8 cellular contexts compared by ENCODE assay signal in genomic region chr5:180649297-180650039, GRCh38. TPM values are rescaled to one million over a fixed set of nuclear protein-coding genes. Genes with fewer than 3 reads are reported as not detected.
DNase-seq lines count a peak whose midpoint lies in the region; ATAC-seq and TF ChIP-seq lines count a peak whose summit lies in the region.

Gene FLT4, minus strand, starts transcription at chr5:180649600. Its CDS starts 55 bp downstream, at chr5:180649545.

- H3K27ac ChIP-seq in heart left ventricle (peak within 1 kb of the TSS in 9 of 12 donors; percentile 46 to 80 (median 61)), coronary artery (peak within 1 kb of the TSS in 1 of 2 donors; percentile 37), aorta (ENCODE audit: low read depth in 1 of 2, low read length in 2 of 2) (no peak within 1 kb of the TSS)

- no peaks in the 10 kb centered on the region for H3K9me3 Mint-ChIP-seq in mesothelial cell of epicardium

- no peak for TF ChIP-seq CTCF in heart left ventricle (IDR thresholded peaks at IDR 0.05)
- TF ChIP-seq CTCF in coronary artery (IDR thresholded peaks at IDR 0.05) = no peak
- TF ChIP-seq CTCF in mesothelial cell of epicardium (IDR thresholded peaks at IDR 0.05; ENCODE audit: unreplicated experiment) = no peak

- ATAC-seq in heart left ventricle = peak in 2 of 4 donors; percentile 41 to 61
- ATAC-seq in Right ventricle myocardium superior (ENCODE audit: poor library complexity) = no peak
- no peak for ATAC-seq in aorta (ENCODE audit: low FRiP score)
- no peak for ATAC-seq in GM21619 (IDR thresholded peaks at IDR 0.05; ENCODE audit: unreplicated experiment)
- no peak for ATAC-seq in GM19455 (IDR thresholded peaks at IDR 0.05; ENCODE audit: unreplicated experiment)

- no peaks in the 10 kb centered on the region for H3K36me3 ChIP-seq in heart left ventricle
- H3K36me3 ChIP-seq in aorta (ENCODE audit: control insufficient read depth in 1 of 2, insufficient read depth in 2 of 2, low read length in 1 of 2) = no peaks in the 10 kb centered on the region

- intact Hi-C loops in heart left ventricle (cut with DNase I) (no loop called here), Right ventricle myocardium superior (cut with DNase I) (no loop called here), aorta (cut with DNase I) (no loop called here)

- peaks cover 0 to 40% (median 13%) of the 10 kb centered on the region in 12 donors for H3K4me1 ChIP-seq in heart left ventricle
- no peaks in the 10 kb centered on the region for H3K4me1 ChIP-seq in aorta (ENCODE audit: control insufficient read depth in 1 of 2, insufficient read depth in 2 of 2, low read length in 2 of 2)

- TF ChIP-seq POLR2A in heart left ventricle (IDR thresholded peaks at IDR 0.05) = no peak

- peaks cover 8% of the 10 kb centered on the region for H3K4me1 Mint-ChIP-seq in mesothelial cell of epicardium

- peaks cover 85% of the 10 kb centered on the region for H3K27me3 Mint-ChIP-seq in mesothelial cell of epicardium (ENCODE audit: low read depth)

- DNase-seq in heart left ventricle = no peak
- no peak for DNase-seq in Right ventricle myocardium superior
- no peak for DNase-seq in coronary artery (ENCODE audit: low spot score)
- no peak for DNase-seq in mesothelial cell of epicardium (ENCODE audit: low spot score in 2 of 2, unreplicated experiment in 2 of 2)
- no peak for DNase-seq in aorta
- no peak for DNase-seq in NK-92 (lab: John Stamatoyannopoulos, UW; ENCODE audit: unreplicated experiment)

- H3K4me3 Mint-ChIP-seq in mesothelial cell of epicardium = peak within 1 kb of the TSS; percentile 67

- H3K4me3 ChIP-seq in heart left ventricle = peak within 1 kb of the TSS; percentile 32 to 73 (median 60)
- peak within 1 kb of the TSS; percentile 71 for H3K4me3 ChIP-seq in coronary artery
- peak within 1 kb of the TSS; percentile 16 to 18 for H3K4me3 ChIP-seq in aorta (ENCODE audit: low read length in 2 of 2)

- WGBS in heart left ventricle, 4 donors = 1 to 2% (median 1%) methylated on average over 28 to 89 of the region's 89 CpGs
- WGBS in aorta, 2 donors = 1 to 2% methylated on average over 53 to 89 of the region's 89 CpGs

- H3K27ac Mint-ChIP-seq in mesothelial cell of epicardium = no peak within 1 kb of the TSS

- H3K27me3 ChIP-seq in heart left ventricle = peaks cover 10 to 46% (median 27%) of the 10 kb centered on the region in 9 donors
- peaks cover 0 to 2% of the 10 kb centered on the region in 2 donors for H3K27me3 ChIP-seq in aorta (ENCODE audit: control insufficient read depth in 1 of 2, insufficient read depth in 2 of 2, low read length in 1 of 2)

- H3K9me3 ChIP-seq in heart left ventricle (no peaks in the 10 kb centered on the region), aorta (ENCODE audit: control insufficient read depth, low read length) (no peaks in the 10 kb centered on the region)

- no peaks in the 10 kb centered on the region for H3K36me3 Mint-ChIP-seq in mesothelial cell of epicardium

RNA-seq across cellular contexts. Expression of gene FLT4, which starts in this region (rescaled TPM):
- 10 to 100 TPM in 2 of 9 donors, 1 to 10 TPM in 7; 2.1 to 13.7 (median 6.9) TPM for total RNA-seq in heart left ventricle
- 1 to 10 TPM; 5.0 to 5.4 TPM for polyA plus RNA-seq in heart left ventricle
- total RNA-seq in Right ventricle myocardium superior = 5.6 TPM
- 1.8 to 2.6 TPM (median 2.4 TPM) in 3 replicates for total RNA-seq in mesothelial cell of epicardium
- total RNA-seq in aorta = 10 to 100 TPM; 13.7 to 22.1 TPM
- 1 to 10 TPM in 1 of 2 donors, under 1 TPM in 1; 0.13 to 1.6 TPM for polyA plus RNA-seq in aorta

Comparison
In these comparisons a context has a peak if more than half of its experiments do, and no peak if none do; other contexts are left out.
1. H3K27ac ChIP-seq: peak in heart left ventricle (9 of 12); none in aorta (0 of 2).
2. H3K4me3 ChIP-seq: peak in every context shown above with its lines; median percentile 71 in coronary artery; 60 in heart left ventricle; 17 in aorta.